In genomic region chr9:84959339-84959738, GRCh38 we compare ENCODE assay signal across 3 cellular contexts.
"Had no signal": no experiment of that assay in that cellular context is flagged by ENCODE, and none has a peak within 500 bp of the region (broad histone marks: within the 10 kb centered on the region; RNA-seq: fewer than 3 reads in every experiment).

No MANE protein-coding gene starts in this region.

- DNase-seq: GDM1, GF-D8 had no signal

- ATAC-seq: GM12878 had no signal

- H3K4me3 ChIP-seq: GM12878 had no signal
